ENCODE assay signal across 1 cellular context in genomic region chr2:96321230-96322103, GRCh38.
TF ChIP-seq lines count a peak whose summit lies in the region.

No MANE protein-coding gene starts in this region.

TF ChIP-seq in HepG2, 621 proteins besides CTCF, POLR2A, EP300 and RAD21 (continued from another document and continues in another):
- TF ChIP-seq, protein P1, sequence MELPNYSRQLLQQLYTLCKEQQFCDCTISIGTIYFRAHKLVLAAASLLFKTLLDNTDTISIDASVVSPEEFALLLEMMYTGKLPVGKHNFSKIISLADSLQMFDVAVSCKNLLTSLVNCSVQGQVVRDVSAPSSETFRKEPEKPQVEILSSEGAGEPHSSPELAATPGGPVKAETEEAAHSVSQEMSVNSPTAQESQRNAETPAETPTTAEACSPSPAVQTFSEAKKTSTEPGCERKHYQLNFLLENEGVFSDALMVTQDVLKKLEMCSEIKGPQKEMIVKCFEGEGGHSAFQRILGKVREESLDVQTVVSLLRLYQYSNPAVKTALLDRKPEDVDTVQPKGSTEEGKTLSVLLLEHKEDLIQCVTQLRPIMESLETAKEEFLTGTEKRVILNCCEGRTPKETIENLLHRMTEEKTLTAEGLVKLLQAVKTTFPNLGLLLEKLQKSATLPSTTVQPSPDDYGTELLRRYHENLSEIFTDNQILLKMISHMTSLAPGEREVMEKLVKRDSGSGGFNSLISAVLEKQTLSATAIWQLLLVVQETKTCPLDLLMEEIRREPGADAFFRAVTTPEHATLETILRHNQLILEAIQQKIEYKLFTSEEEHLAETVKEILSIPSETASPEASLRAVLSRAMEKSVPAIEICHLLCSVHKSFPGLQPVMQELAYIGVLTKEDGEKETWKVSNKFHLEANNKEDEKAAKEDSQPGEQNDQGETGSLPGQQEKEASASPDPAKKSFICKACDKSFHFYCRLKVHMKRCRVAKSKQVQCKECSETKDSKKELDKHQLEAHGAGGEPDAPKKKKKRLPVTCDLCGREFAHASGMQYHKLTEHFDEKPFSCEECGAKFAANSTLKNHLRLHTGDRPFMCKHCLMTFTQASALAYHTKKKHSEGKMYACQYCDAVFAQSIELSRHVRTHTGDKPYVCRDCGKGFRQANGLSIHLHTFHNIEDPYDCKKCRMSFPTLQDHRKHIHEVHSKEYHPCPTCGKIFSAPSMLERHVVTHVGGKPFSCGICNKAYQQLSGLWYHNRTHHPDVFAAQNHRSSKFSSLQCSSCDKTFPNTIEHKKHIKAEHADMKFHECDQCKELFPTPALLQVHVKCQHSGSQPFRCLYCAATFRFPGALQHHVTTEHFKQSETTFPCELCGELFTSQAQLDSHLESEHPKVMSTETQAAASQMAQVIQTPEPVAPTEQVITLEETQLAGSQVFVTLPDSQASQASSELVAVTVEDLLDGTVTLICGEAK (IDR thresholded peaks at IDR 0.05) = no peak
- TF ChIP-seq, protein P1 (CRISPR knock-in tag; IDR thresholded peaks at IDR 0.05) = peak; percentile 13; the same call in 1 of the 2 replicates
- TF ChIP-seq HNRNPLL (IDR thresholded peaks at IDR 0.05; ENCODE audit: low read depth, low read length, poor library complexity, severe bottlenecking) = peak; percentile 94
- TF ChIP-seq, protein P2, sequence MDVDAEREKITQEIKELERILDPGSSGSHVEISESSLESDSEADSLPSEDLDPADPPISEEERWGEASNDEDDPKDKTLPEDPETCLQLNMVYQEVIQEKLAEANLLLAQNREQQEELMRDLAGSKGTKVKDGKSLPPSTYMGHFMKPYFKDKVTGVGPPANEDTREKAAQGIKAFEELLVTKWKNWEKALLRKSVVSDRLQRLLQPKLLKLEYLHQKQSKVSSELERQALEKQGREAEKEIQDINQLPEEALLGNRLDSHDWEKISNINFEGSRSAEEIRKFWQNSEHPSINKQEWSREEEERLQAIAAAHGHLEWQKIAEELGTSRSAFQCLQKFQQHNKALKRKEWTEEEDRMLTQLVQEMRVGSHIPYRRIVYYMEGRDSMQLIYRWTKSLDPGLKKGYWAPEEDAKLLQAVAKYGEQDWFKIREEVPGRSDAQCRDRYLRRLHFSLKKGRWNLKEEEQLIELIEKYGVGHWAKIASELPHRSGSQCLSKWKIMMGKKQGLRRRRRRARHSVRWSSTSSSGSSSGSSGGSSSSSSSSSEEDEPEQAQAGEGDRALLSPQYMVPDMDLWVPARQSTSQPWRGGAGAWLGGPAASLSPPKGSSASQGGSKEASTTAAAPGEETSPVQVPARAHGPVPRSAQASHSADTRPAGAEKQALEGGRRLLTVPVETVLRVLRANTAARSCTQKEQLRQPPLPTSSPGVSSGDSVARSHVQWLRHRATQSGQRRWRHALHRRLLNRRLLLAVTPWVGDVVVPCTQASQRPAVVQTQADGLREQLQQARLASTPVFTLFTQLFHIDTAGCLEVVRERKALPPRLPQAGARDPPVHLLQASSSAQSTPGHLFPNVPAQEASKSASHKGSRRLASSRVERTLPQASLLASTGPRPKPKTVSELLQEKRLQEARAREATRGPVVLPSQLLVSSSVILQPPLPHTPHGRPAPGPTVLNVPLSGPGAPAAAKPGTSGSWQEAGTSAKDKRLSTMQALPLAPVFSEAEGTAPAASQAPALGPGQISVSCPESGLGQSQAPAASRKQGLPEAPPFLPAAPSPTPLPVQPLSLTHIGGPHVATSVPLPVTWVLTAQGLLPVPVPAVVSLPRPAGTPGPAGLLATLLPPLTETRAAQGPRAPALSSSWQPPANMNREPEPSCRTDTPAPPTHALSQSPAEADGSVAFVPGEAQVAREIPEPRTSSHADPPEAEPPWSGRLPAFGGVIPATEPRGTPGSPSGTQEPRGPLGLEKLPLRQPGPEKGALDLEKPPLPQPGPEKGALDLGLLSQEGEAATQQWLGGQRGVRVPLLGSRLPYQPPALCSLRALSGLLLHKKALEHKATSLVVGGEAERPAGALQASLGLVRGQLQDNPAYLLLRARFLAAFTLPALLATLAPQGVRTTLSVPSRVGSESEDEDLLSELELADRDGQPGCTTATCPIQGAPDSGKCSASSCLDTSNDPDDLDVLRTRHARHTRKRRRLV (CRISPR knock-in tag; IDR thresholded peaks at IDR 0.05) = no peak; the same call in none of the 2 replicates
- TF ChIP-seq ATF2 (CRISPR knock-in tag; IDR thresholded peaks at IDR 0.05) = no peak
- TF ChIP-seq FOXA3 (CRISPR knock-in tag; IDR thresholded peaks at IDR 0.05) = no peak
- no peak for TF ChIP-seq ZNF766 (CRISPR knock-in tag; IDR thresholded peaks at IDR 0.05; ENCODE audit: borderline replicate concordance)
- TF ChIP-seq ZMAT3 (CRISPR knock-in tag; conservative IDR thresholded peaks at IDR 0.05) = peak; percentile 53; the same call in 1 of the 2 replicates
- TF ChIP-seq ZNF652 (CRISPR knock-in tag; IDR thresholded peaks at IDR 0.05; ENCODE audit: borderline replicate concordance, low read depth) = no peak
- TF ChIP-seq STAG1 (CRISPR knock-in tag; IDR thresholded peaks at IDR 0.05) = no peak
- TF ChIP-seq YEATS4 (CRISPR knock-in tag; IDR thresholded peaks at IDR 0.05; ENCODE audit: borderline replicate concordance) = peak; percentile 51; the same call in 1 of the 2 replicates
- peak; percentile 21; the same call in 1 of the 2 replicates for TF ChIP-seq RCOR2 (CRISPR knock-in tag; IDR thresholded peaks at IDR 0.05)
- TF ChIP-seq TEAD2 (CRISPR knock-in tag; IDR thresholded peaks at IDR 0.05) = no peak
- peak; percentile 76; the same call in 1 of the 2 replicates for TF ChIP-seq TOPORS (CRISPR knock-in tag; IDR thresholded peaks at IDR 0.05)
- peak; percentile 6; the same call in 1 of the 2 replicates for TF ChIP-seq ZNF263 (CRISPR knock-in tag; IDR thresholded peaks at IDR 0.05)
- TF ChIP-seq MIXL1 (CRISPR knock-in tag; IDR thresholded peaks at IDR 0.05) = 0 out of 2 replicates have a peak, but pooled peaks have one; percentile 4
- no peak for TF ChIP-seq JUNB (CRISPR knock-in tag; IDR thresholded peaks at IDR 0.05; ENCODE audit: borderline replicate concordance)
- no peak for TF ChIP-seq ZNF17 (CRISPR knock-in tag; IDR thresholded peaks at IDR 0.05)
- TF ChIP-seq PAWR (CRISPR knock-in tag; IDR thresholded peaks at IDR 0.05; ENCODE audit: borderline replicate concordance) = no peak
- TF ChIP-seq, protein P3, sequence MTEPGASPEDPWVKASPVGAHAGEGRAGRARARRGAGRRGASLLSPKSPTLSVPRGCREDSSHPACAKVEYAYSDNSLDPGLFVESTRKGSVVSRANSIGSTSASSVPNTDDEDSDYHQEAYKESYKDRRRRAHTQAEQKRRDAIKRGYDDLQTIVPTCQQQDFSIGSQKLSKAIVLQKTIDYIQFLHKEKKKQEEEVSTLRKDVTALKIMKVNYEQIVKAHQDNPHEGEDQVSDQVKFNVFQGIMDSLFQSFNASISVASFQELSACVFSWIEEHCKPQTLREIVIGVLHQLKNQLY (CRISPR knock-in tag; IDR thresholded peaks at IDR 0.05) = no peak
- TF ChIP-seq SP2 (CRISPR knock-in tag; IDR thresholded peaks at IDR 0.05) = 0 out of 2 replicates have a peak, but pooled peaks have one; percentile 33
- TF ChIP-seq GATA4 (IDR thresholded peaks at IDR 0.05; ENCODE audit: borderline replicate concordance, low read depth) = no peak
- no peak for TF ChIP-seq ZNF589 (CRISPR knock-in tag; conservative IDR thresholded peaks at IDR 0.05)
- 0 out of 2 replicates have a peak, but pooled peaks have one; percentile 26 for TF ChIP-seq MEIS1 (CRISPR knock-in tag; IDR thresholded peaks at IDR 0.05; ENCODE audit: borderline replicate concordance)
- peak; percentile 40; the same call in 1 of the 2 replicates for TF ChIP-seq ZBTB38 (CRISPR knock-in tag; IDR thresholded peaks at IDR 0.05)
- 0 out of 2 replicates have a peak, but pooled peaks have one; percentile 32 for TF ChIP-seq ATF7-NPFF (CRISPR knock-in tag; IDR thresholded peaks at IDR 0.05; ENCODE audit: low read depth)
- no peak for TF ChIP-seq FOXO1 (CRISPR knock-in tag; IDR thresholded peaks at IDR 0.05)
- peak; percentile 14; the same call in 1 of the 2 replicates for TF ChIP-seq HDAC2 (CRISPR knock-in tag; IDR thresholded peaks at IDR 0.05)
- no peak for TF ChIP-seq CENPBD1 (CRISPR knock-in tag; IDR thresholded peaks at IDR 0.05; ENCODE audit: borderline replicate concordance, low read depth)
- TF ChIP-seq NCOR1 (IDR thresholded peaks at IDR 0.05; ENCODE audit: borderline replicate concordance, low read length) = no peak
- peak; percentile 67 for TF ChIP-seq KDM2A (CRISPR knock-in tag; IDR thresholded peaks at IDR 0.05; ENCODE audit: borderline replicate concordance, low read depth)
- no peak for TF ChIP-seq ZNF614 (CRISPR knock-in tag; IDR thresholded peaks at IDR 0.05; ENCODE audit: borderline replicate concordance)
- TF ChIP-seq ZNF292 (CRISPR knock-in tag; IDR thresholded peaks at IDR 0.05; ENCODE audit: borderline replicate concordance, low read depth) = peak; percentile 53; the same call in 1 of the 2 replicates
- TF ChIP-seq RFXAP (CRISPR knock-in tag; IDR thresholded peaks at IDR 0.05; ENCODE audit: borderline replicate concordance) = no peak
- peak; percentile 20; the same call in 1 of the 2 replicates for TF ChIP-seq ZNF710 (CRISPR knock-in tag; IDR thresholded peaks at IDR 0.05; ENCODE audit: borderline replicate concordance)
- peak; percentile 37 for TF ChIP-seq SAP130 (CRISPR knock-in tag; IDR thresholded peaks at IDR 0.05; ENCODE audit: low read depth)
- no peak for TF ChIP-seq KLF15 (CRISPR knock-in tag; IDR thresholded peaks at IDR 0.05; ENCODE audit: borderline replicate concordance)
- TF ChIP-seq LRRFIP1 (CRISPR knock-in tag; conservative IDR thresholded peaks at IDR 0.05) = no peak
- TF ChIP-seq ZNF782 (CRISPR knock-in tag; IDR thresholded peaks at IDR 0.05; ENCODE audit: borderline replicate concordance) = peak; percentile 30; the same call in 1 of the 2 replicates
- TF ChIP-seq XRCC5 (optimal IDR thresholded peaks at IDR 0.05; ENCODE audit: low read length) = peak; percentile 61
- no peak for TF ChIP-seq ZKSCAN8 (CRISPR knock-in tag; IDR thresholded peaks at IDR 0.05; ENCODE audit: borderline replicate concordance)
- no peak for TF ChIP-seq YEATS2 (CRISPR knock-in tag; IDR thresholded peaks at IDR 0.05; ENCODE audit: borderline replicate concordance)
